Comparison of ENCODE assay signal across 35 cellular contexts in genomic region chr9:136213733-136214132, GRCh38. TPM values are rescaled to one million over a fixed set of nuclear protein-coding genes. Genes with fewer than 3 reads are reported as not detected.
"Had no signal": no experiment of that assay in that cellular context is flagged by ENCODE, and none has a peak within 500 bp of the region (broad histone marks: within the 10 kb centered on the region; RNA-seq: fewer than 3 reads in every experiment).

No MANE protein-coding gene starts in this region.

- H3K27ac Mint-ChIP-seq: naive thymus-derived CD8-positive, alpha-beta T cell; natural killer cell treated with Interleukin-12 subunit alpha and Interleukin-12 subunit beta and Interleukin-15 and Interleukin-18, amount 100 ng/mL, for 72 hours; nephron progenitor cell; stimulated activated naive B cell treated with anti-CD40 and anti-IgM and Interleukin-4, amounts not matched to agents 10 μg/mL and 1 μg/mL and 100 μg/mL, for 72 hours; stimulated activated naive CD8-positive, alpha-beta T cell treated with anti-CD3 and anti-CD28 coated beads, Interleukin-15, Interleukin-2, amounts not matched to agents 100 ng/mL and 50 ng/mL, for 24 hours had no signal

- H3K4me3 ChIP-seq: pancreas, prostate gland, right atrium auricular region, skin epidermis, smooth muscle cell, spleen, stomach, thoracic aorta, thyroid gland, tibial nerve, upper lobe of left lung, vagina had no signal

- DNase-seq: naive thymus-derived CD8-positive, alpha-beta T cell; nephron progenitor cell; nucleus accumbens; pancreas; retina; spleen; stimulated activated CD4-positive, alpha-beta T cell treated with anti-CD3 and anti-CD28 coated beads, Interleukin-12 subunit alpha, Interleukin-12 subunit beta, amount 100 ng/mL, for 4 hours; stimulated activated CD4-positive, alpha-beta T cell treated with anti-CD3 and anti-CD28 coated beads, Interleukin-1b, Interleukin-23, amount 100 ng/mL, for 48 hours; stimulated activated CD4-positive, alpha-beta T cell treated with anti-CD3 and anti-CD28 coated beads, Interleukin-4, amount 100 ng/mL, for 1 hour; stimulated activated CD4-positive, alpha-beta T cell treated with anti-CD3 and anti-CD28 coated beads, Interleukin-4, amount 100 ng/mL, for 4 hours; stimulated activated CD8-positive, alpha-beta memory T cell treated with anti-CD3 and anti-CD28 coated beads, Interleukin-4, amount 100 ng/mL, for 48 hours; stimulated activated naive B cell treated with anti-CD40 and anti-IgM and Interleukin-4, amounts not matched to agents 10 μg/mL and 1 μg/mL and 100 μg/mL, for 72 hours; stimulated activated naive CD4-positive, alpha-beta T cell treated with Interleukin-2 at 50 U/mL for 16 hours; stomach; thyroid gland; trophoblast cell had no signal

- H3K9me3 ChIP-seq: neutrophil, pancreas, prostate gland, right atrium auricular region, thoracic aorta, thyroid gland, vagina had no signal

- H3K4me1 ChIP-seq: pancreas, prostate gland, right atrium auricular region, spleen, stomach, thyroid gland, tibial nerve, upper lobe of left lung, vagina had no signal

- H3K27me3 Mint-ChIP-seq: naive thymus-derived CD8-positive, alpha-beta T cell; natural killer cell treated with Interleukin-12 subunit alpha and Interleukin-12 subunit beta and Interleukin-15 and Interleukin-18, amount 100 ng/mL, for 72 hours; stimulated activated naive B cell treated with anti-CD40 and anti-IgM and Interleukin-4, amounts not matched to agents 10 μg/mL and 1 μg/mL and 100 μg/mL, for 72 hours; stimulated activated naive CD8-positive, alpha-beta T cell treated with anti-CD3 and anti-CD28 coated beads, Interleukin-15, Interleukin-2, amounts not matched to agents 100 ng/mL and 50 ng/mL, for 24 hours had no signal

- H3K27ac ChIP-seq: neutrophil, pancreas, prostate gland, right atrium auricular region, skin epidermis, spleen, stomach, thoracic aorta, thyroid gland, tibial nerve, upper lobe of left lung, vagina had no signal

- H3K4me3 Mint-ChIP-seq: naive thymus-derived CD8-positive, alpha-beta T cell; natural killer cell treated with Interleukin-12 subunit alpha and Interleukin-12 subunit beta and Interleukin-15 and Interleukin-18, amount 100 ng/mL, for 72 hours; nephron progenitor cell; neural crest cell; stimulated activated naive B cell treated with anti-CD40 and anti-IgM and Interleukin-4, amounts not matched to agents 10 μg/mL and 1 μg/mL and 100 μg/mL, for 72 hours; stimulated activated naive CD8-positive, alpha-beta T cell treated with anti-CD3 and anti-CD28 coated beads, Interleukin-15, Interleukin-2, amounts not matched to agents 100 ng/mL and 50 ng/mL, for 24 hours had no signal

- H3K27me3 ChIP-seq: neutrophil, pancreas, right atrium auricular region, spleen, stomach, thyroid gland, tibial nerve, upper lobe of left lung, vagina had no signal

- H3K9me3 Mint-ChIP-seq: naive thymus-derived CD8-positive, alpha-beta T cell; natural killer cell treated with Interleukin-12 subunit alpha and Interleukin-12 subunit beta and Interleukin-15 and Interleukin-18, amount 100 ng/mL, for 72 hours; neural crest cell; stimulated activated naive B cell treated with anti-CD40 and anti-IgM and Interleukin-4, amounts not matched to agents 10 μg/mL and 1 μg/mL and 100 μg/mL, for 72 hours; stimulated activated naive CD8-positive, alpha-beta T cell treated with anti-CD3 and anti-CD28 coated beads, Interleukin-15, Interleukin-2, amounts not matched to agents 100 ng/mL and 50 ng/mL, for 24 hours had no signal

- ATAC-seq: naive thymus-derived CD8-positive, alpha-beta T cell; natural killer cell treated with Interleukin-12 subunit alpha and Interleukin-12 subunit beta and Interleukin-15 and Interleukin-18, amount 100 ng/mL, for 72 hours; pancreas; sciatic nerve; stimulated activated naive B cell treated with anti-CD40 and anti-IgM and Interleukin-4, amounts not matched to agents 10 μg/mL and 1 μg/mL and 100 μg/mL, for 72 hours had no signal

- H3K4me1 Mint-ChIP-seq: naive thymus-derived CD8-positive, alpha-beta T cell; nephron progenitor cell; neural crest cell had no signal

RNA-seq across cellular contexts. Expression of gene LHX3, which starts 8.8 kb away (rescaled TPM):
- total RNA-seq: naive thymus-derived CD8-positive, alpha-beta T cell; omental fat pad; osteocyte; pancreas; posterior vena cava; pulmonary artery endothelial cell; sciatic nerve; smooth muscle cell; spleen; stomach; subcutaneous adipose tissue; thoracic aorta; thyroid gland; tibial nerve; ureter; vagina had no signal
- polyA plus RNA-seq: naive thymus-derived CD8-positive, alpha-beta T cell; pancreas; smooth muscle cell; spleen; stomach had no signal
